In genomic region chr3:12793701-12794100, GRCh38 we compare ENCODE assay signal across 20 cellular contexts. TPM values are rescaled to one million over a fixed set of nuclear protein-coding genes. Genes with fewer than 3 reads are reported as not detected.
A peak's percentile ranks its signal among the peaks of the same experiment; 100 is the strongest.
DNase-seq lines count a peak whose midpoint lies in the region; ATAC-seq and TF ChIP-seq lines count a peak whose summit lies in the region.
"Had no signal": no experiment of that assay in that cellular context is flagged by ENCODE, and none has a peak within 500 bp of the region (broad histone marks: within the 10 kb centered on the region; RNA-seq: fewer than 3 reads in every experiment).

No MANE protein-coding gene starts in this region.

- DNase-seq in mesenteric fat pad (ENCODE audit: low spot score), result peak; percentile 12
- DNase-seq in gastrocnemius medialis, result peak; percentile 82 to 85
- DNase-seq in upper lobe of right lung, result peak; percentile 12
- no peak for DNase-seq in central memory CD4-positive, alpha-beta T cell
- no peak for DNase-seq in GM10266 (ENCODE audit: extremely low spot score)
- DNase-seq in GM20000 (ENCODE audit: low spot score), result no peak
- DNase-seq: Calu3; CD8-positive, alpha-beta T cell; DMS 273 treated with DMSO at 0.1 percent for 48 hours; GDM1; GM23248; HCEC 1CT; HFFc6; IMR-90 had no signal

- TF ChIP-seq CTCF in HEK293 (tag by site-specific recombination; IDR thresholded peaks at IDR 0.05) (no peak), gastrocnemius medialis (IDR thresholded peaks at IDR 0.05 in 4 of 5, conservative IDR thresholded peaks at IDR 0.05 in 1 of 5) (no peak), upper lobe of right lung (IDR thresholded peaks at IDR 0.05) (no peak), GM10266 (IDR thresholded peaks at IDR 0.05; ENCODE audit: control insufficient read depth, insufficient read depth, low read depth, missing control alignments) (no peak), GM20000 (IDR thresholded peaks at IDR 0.05; ENCODE audit: extremely low read depth, missing control alignments) (no peak)

- in situ Hi-C loops in gastrocnemius medialis (cut with MboI; ENCODE audit: low sequenced_read_pairs in 4 of 4), result no loop called here

- H3K4me1 ChIP-seq in HEK293 (ENCODE audit: control insufficient read depth, insufficient read depth, low read length) (no peaks in the 10 kb centered on the region), gastrocnemius medialis (peaks cover 14 to 18% of the 10 kb centered on the region in 2 donors), upper lobe of right lung (peaks cover 5% of the 10 kb centered on the region)

- H3K9me3 ChIP-seq in HEK293 (ENCODE audit: control insufficient read depth, insufficient read depth, low read depth, low read length) (no peaks in the 10 kb centered on the region), gastrocnemius medialis (no peaks in the 10 kb centered on the region), upper lobe of right lung (no peaks in the 10 kb centered on the region)
- H3K9me3 ChIP-seq: BLaER1 treated with 17β-estradiol and CSF1 and Interleukin-3, amounts not matched to agents 10 nM and 100 nM had no signal

- intact Hi-C loops in gastrocnemius medialis (cut with DNase I; ENCODE audit: low total_unique reads), result no loop called here
- intact Hi-C loops in upper lobe of right lung (cut with DNase I), result no loop called here

- H3K36me3 ChIP-seq in HEK293 (ENCODE audit: control insufficient read depth in 2 of 2, insufficient read depth in 1 of 2, low read length in 2 of 2) (no peaks in the 10 kb centered on the region), gastrocnemius medialis (no peaks in the 10 kb centered on the region), upper lobe of right lung (no peaks in the 10 kb centered on the region)
- H3K36me3 ChIP-seq: BLaER1 treated with 17β-estradiol and CSF1 and Interleukin-3, amounts not matched to agents 10 nM and 100 nM had no signal

- H3K4me3 ChIP-seq in HEK293 (ENCODE audit: low read depth, low read length), result no peak overlapping the region
- H3K4me3 ChIP-seq in gastrocnemius medialis, result no peak overlapping the region
- H3K4me3 ChIP-seq in upper lobe of right lung, result no peak overlapping the region
- H3K4me3 ChIP-seq: BLaER1 treated with 17β-estradiol and CSF1 and Interleukin-3, amounts not matched to agents 10 nM and 100 nM; GM23248; K562 had no signal

- H3K27ac ChIP-seq in HEK293 (ENCODE audit: extremely low read depth, low read depth, low read length), result no peak overlapping the region
- H3K27ac ChIP-seq in gastrocnemius medialis, result peak overlapping the region; percentile 99 to 100 (median 99)
- H3K27ac ChIP-seq in upper lobe of right lung, result no peak overlapping the region
- H3K27ac ChIP-seq: BLaER1 treated with 17β-estradiol and CSF1 and Interleukin-3, amounts not matched to agents 10 nM and 100 nM; GM23248; HL-60 had no signal

- POLR2A ChIA-PET in HEK293 (lab: Yijun Ruan, JAX), result no interaction called here

- TF ChIP-seq POLR2A in gastrocnemius medialis (IDR thresholded peaks at IDR 0.05), result no peak

- CTCF ChIA-PET in HEK293 (lab: Yijun Ruan, JAX), result no interaction called here

- H3K27me3 ChIP-seq in gastrocnemius medialis (no peaks in the 10 kb centered on the region), upper lobe of right lung (no peaks in the 10 kb centered on the region)

- ATAC-seq in gastrocnemius medialis (peak; percentile 33 to 61), upper lobe of right lung (no peak)
- ATAC-seq: CD8-positive, alpha-beta T cell; K562 had no signal

TF ChIP-seq in HEK293, 187 proteins besides CTCF, POLR2A, EP300 and RAD21:
- TF ChIP-seq ZNF830 (tag by site-specific recombination; IDR thresholded peaks at IDR 0.05; ENCODE audit: low read depth) (no peak), ZNF2 (tag by site-specific recombination; IDR thresholded peaks at IDR 0.05) (0 out of 2 replicates have a peak, but pooled peaks have one; percentile 41), ZNF239 (tag by site-specific recombination; IDR thresholded peaks at IDR 0.05) (no peak), TRIM28 (IDR thresholded peaks at IDR 0.05; ENCODE audit: borderline replicate concordance, low read length) (no peak), ZFP69B (tag by site-specific recombination; IDR thresholded peaks at IDR 0.05) (no peak), WT1 (tag by site-specific recombination; IDR thresholded peaks at IDR 0.05) (peak; percentile 51; the same call in 1 of the 2 replicates), ZNF510 (tag by site-specific recombination; IDR thresholded peaks at IDR 0.05; ENCODE audit: insufficient replicate concordance) (no peak)

RNA-seq across cellular contexts. Expression of gene CAND2, which starts 2.8 kb away (rescaled TPM):
- total RNA-seq in mesenteric fat pad, result 1.7 TPM
- total RNA-seq in gastrocnemius medialis, result 100 to 1,000 TPM; 133 to 308 (median 181) TPM
- 7.8 TPM for total RNA-seq in upper lobe of right lung
- total RNA-seq: Calu3 had no signal

RNA-seq across cellular contexts. Expression of gene TMEM40, which starts 34.6 kb away (rescaled TPM):
- total RNA-seq in mesenteric fat pad (not detected), gastrocnemius medialis (1 to 10 TPM in 1 of 4 donors, under 1 TPM in 1, not detected in 2; 0.62 to 1.2 TPM), upper lobe of right lung (not detected)
- total RNA-seq: A172; B cell; CD8-positive, alpha-beta T cell; GM23248; IMR-90; K562 had no signal

RNA-seq across cellular contexts. Expression of gene RPL32, which starts 47.7 kb away (rescaled TPM):
- total RNA-seq in mesenteric fat pad, result 1,520 TPM
- 1,000 to 10,000 TPM in 2 of 4 donors, 100 to 1,000 TPM in 2; 765 to 1,204 (median 990) TPM for total RNA-seq in gastrocnemius medialis
- 1,191 TPM for total RNA-seq in upper lobe of right lung

Comparison
In these comparisons a context has a peak if more than half of its experiments do, and no peak if none do; other contexts are left out.
1. H3K27ac ChIP-seq: peak in gastrocnemius medialis (4 of 4); none in HEK293 (single experiment) and upper lobe of right lung (single experiment).
2. DNase-seq: peak in mesenteric fat pad (single experiment), gastrocnemius medialis (2 of 2) and upper lobe of right lung (single experiment); none in central memory CD4-positive, alpha-beta T cell (single experiment), GM10266 (single experiment) and GM20000 (single experiment).
3. RNA of gene CAND2, which starts 2.8 kb away (total RNA-seq): 133 to 308 TPM in gastrocnemius medialis; 7.8 TPM in upper lobe of right lung (single experiment) and 1.7 TPM in mesenteric fat pad (single experiment); every median in the first group is over 10 times any median in the second.